In genomic region chr10:125107972-125108580, GRCh38 we compare ENCODE assay signal across 2 cellular contexts.
TF ChIP-seq lines count a peak whose summit lies in the region.

No MANE protein-coding gene starts in this region.

TF ChIP-seq in GM23338, 12 proteins besides CTCF, POLR2A, EP300 and RAD21 (continued from another document):
- no peak for TF ChIP-seq REST (IDR thresholded peaks at IDR 0.05; ENCODE audit: unreplicated experiment)
- no peak for TF ChIP-seq EZH2phosphoT487 (IDR thresholded peaks at IDR 0.05; ENCODE audit: unreplicated experiment)
TF ChIP-seq in GM23338: peak in this region for 1.

TF ChIP-seq in HEK293, 187 proteins besides CTCF, POLR2A, EP300 and RAD21 (continued from another document):
- TF ChIP-seq ELK4 (IDR thresholded peaks at IDR 0.05; ENCODE audit: borderline replicate concordance, low read depth, low read length) (no peak), SALL2 (tag by site-specific recombination; IDR thresholded peaks at IDR 0.05; ENCODE audit: borderline replicate concordance) (no peak), SETDB1 (IDR thresholded peaks at IDR 0.05; ENCODE audit: insufficient read length, low read length) (peak; percentile 64), ZNF133 (tag by site-specific recombination; IDR thresholded peaks at IDR 0.05) (peak; percentile 97)
